In the genomic region with DNA sequence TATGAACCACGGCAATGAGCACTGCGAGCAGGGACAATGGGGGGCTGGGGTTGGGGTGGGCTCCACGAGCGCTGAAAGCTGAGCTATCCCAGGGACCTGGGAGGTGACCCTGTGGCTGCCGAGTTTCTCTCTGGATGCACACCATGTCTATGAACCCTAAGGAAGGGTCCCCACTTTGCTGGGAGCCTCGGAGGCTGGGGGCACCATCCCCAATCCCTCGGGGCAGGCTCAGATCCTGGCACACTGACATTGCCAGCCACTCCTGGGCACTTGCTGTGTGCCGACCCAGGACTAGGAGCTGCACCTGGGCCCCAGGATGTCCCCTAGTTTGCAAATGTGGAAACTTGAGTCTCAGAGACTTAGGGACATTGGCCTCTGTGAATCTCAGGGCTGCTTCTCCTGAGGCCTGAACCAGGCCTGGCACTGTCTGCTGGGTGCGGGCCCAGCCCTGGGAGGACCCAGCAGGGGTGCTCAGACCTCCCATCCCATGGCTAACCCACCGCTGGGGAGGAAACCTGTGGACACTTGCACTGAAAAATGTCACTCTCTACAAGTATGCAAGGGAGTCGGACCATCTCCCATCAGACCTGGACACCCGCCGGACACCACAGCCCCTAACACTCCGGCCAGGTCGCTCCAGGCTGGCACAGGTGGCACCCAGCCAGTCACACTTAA, we compare ENCODE assay signal across 20 cellular contexts. TPM values are rescaled to one million over a fixed set of nuclear protein-coding genes. Genes with fewer than 3 reads are reported as not detected.
A peak's percentile ranks its signal among the peaks of the same experiment; 100 is the strongest.
DNase-seq lines count a peak whose midpoint lies in the region; ATAC-seq, FAIRE-seq and TF ChIP-seq lines count a peak whose summit lies in the region.
"Had no signal": no experiment of that assay in that cellular context is flagged by ENCODE, and none has a peak within 500 bp of the region (broad histone marks: within the 10 kb centered on the region; RNA-seq: fewer than 3 reads in every experiment).

No MANE protein-coding gene starts in this region.

- POLR2A ChIA-PET in K562 (lab: Yijun Ruan, JAX): interaction anchor here (0.6 kb wide), 2 partner anchors 36 to 43 kb away, joined by 3 read pairs; no protein-coding TSS in a partner anchor

- H3K27me3 ChIP-seq in K562 (ENCODE audit: control insufficient read depth in 2 of 2, insufficient read depth in 2 of 2, low read length in 2 of 2) (no peaks in the 10 kb centered on the region), psoas muscle (ENCODE audit: insufficient read depth in 3 of 3, low read length in 2 of 3) (no peaks in the 10 kb centered on the region)

- no peaks in the 10 kb centered on the region for H4K20me1 ChIP-seq in K562 (replicated peaks; ENCODE audit: control insufficient read depth, insufficient read depth, low read length)

- no peak for TF ChIP-seq POLR2A in K562 (conservative IDR thresholded peaks at IDR 0.05)

- H3K27ac ChIP-seq in K562 (ENCODE audit: extremely low read depth, low read depth, low read length) (no peak overlapping the region), psoas muscle (peak overlapping the region; percentile 1)
- H3K27ac ChIP-seq: GM23248, PC-9, SK-N-MC had no signal

- no peak for TF ChIP-seq CTCF in K562 (IDR thresholded peaks at IDR 0.05 in 2 of 3, conservative IDR thresholded peaks at IDR 0.05 in 1 of 3; ENCODE audit: insufficient read depth in 2 of 3, low read depth in 1 of 3, low read length in 3 of 3)
- no peak for TF ChIP-seq CTCF in psoas muscle (IDR thresholded peaks at IDR 0.05)

- peaks cover 65% of the 10 kb centered on the region; the same call in 2 of the 3 replicates for H3K36me3 ChIP-seq in K562 (ENCODE audit: control insufficient read depth, insufficient read depth, low read length)
- peaks cover 0 to 54% of the 10 kb centered on the region in 2 donors for H3K36me3 ChIP-seq in psoas muscle (ENCODE audit: insufficient read depth in 1 of 2, low read depth in 1 of 2)

- H3K9me3 ChIP-seq in K562 (replicated peaks; ENCODE audit: control insufficient read depth, insufficient read depth, low read depth, low read length) (peaks cover 20% of the 10 kb centered on the region), psoas muscle (no peaks in the 10 kb centered on the region)

- no peak for TF ChIP-seq EP300 in K562 (IDR thresholded peaks at IDR 0.05; ENCODE audit: low read length)

- H3K4me2 ChIP-seq in K562 (ENCODE audit: insufficient read depth, low read length): no peak overlapping the region
- H3K4me2 ChIP-seq: PC-9 had no signal

- H3K9ac ChIP-seq in K562 (ENCODE audit: insufficient read depth in 1 of 2, low read depth in 2 of 2, low read length in 2 of 2): no peak overlapping the region; a peak in 1 of 4 replicates
- H3K9ac ChIP-seq: GM23248 had no signal

- peak; percentile 3 for DNase-seq in activated naive CD4-positive, alpha-beta T cell treated with anti-CD3 and anti-CD28 coated beads, Interleukin-2, amount 10 ng/mL, durations not matched to agents 7 days and 5 days
- DNase-seq in activated naive CD4-positive, alpha-beta T cell (lab: John Stamatoyannopoulos, UW): no peak
- no peak for DNase-seq in K562 (ENCODE audit: extremely low read depth in 1 of 4, low spot score in 3 of 4)
- DNase-seq in psoas muscle: peak in 1 of 2 donors; percentile 42
- no peak for DNase-seq in COLO829 (ENCODE audit: low spot score)
- DNase-seq in NCI-H226: no peak
- DNase-seq in RCC 7860 (ENCODE audit: low spot score): no peak
- DNase-seq: DMS153, GF-D8, GM23248, HCEC 1CT, NCI-H1694 treated with DMSO at 0.1 percent for 48 hours, NCI-H510A treated with DMSO at 0.1 percent for 48 hours, NCI-H774, PC-9 had no signal

- H3K36me3 Mint-ChIP-seq in activated naive CD4-positive, alpha-beta T cell treated with anti-CD3 and anti-CD28 coated beads, Interleukin-2, amount 10 ng/mL, durations not matched to agents 7 days and 5 days: peaks cover 19% of the 10 kb centered on the region

- H3K4me1 ChIP-seq in K562 (replicated peaks in 1 of 2; ENCODE audit: control insufficient read depth in 2 of 2, insufficient read depth in 2 of 2, low read length in 2 of 2) (peaks cover 0 to 15% of the 10 kb centered on the region in 2 experiments; a peak in 1 of 5 replicates), psoas muscle (no peaks in the 10 kb centered on the region)

- no TSS peak for BruUV-seq in K562 (replicated peaks; lab: Mats Ljungman, UMichigan)

- no peak overlapping the region for H3K4me3 ChIP-seq in K562
- no peak overlapping the region for H3K4me3 ChIP-seq in psoas muscle
- H3K4me3 ChIP-seq: GM23248, PC-9, SK-N-MC had no signal

- TF ChIP-seq RAD21 in K562 (CRISPR knock-in tag; conservative IDR thresholded peaks at IDR 0.05 in 1 of 2, IDR thresholded peaks at IDR 0.05 in 1 of 2): no peak

- H2AFZ ChIP-seq in K562 (ENCODE audit: low read depth, low read length): no peak overlapping the region
- H2AFZ ChIP-seq: GM23248, PC-9 had no signal

- H3K9me1 ChIP-seq in K562 (ENCODE audit: control insufficient read depth, insufficient read depth, low read length): no peaks in the 10 kb centered on the region

- WGBS in K562 (ENCODE audit: insufficient coverage, low coverage, missing lambda C conversion rate): 93% methylated on average over 12 of the region's 15 CpGs
- 76 to 93% (median 88%) methylated on average over 15 of the region's 15 CpGs for WGBS in psoas muscle, 3 donors

- H3K4me1 Mint-ChIP-seq in activated naive CD4-positive, alpha-beta T cell treated with anti-CD3 and anti-CD28 coated beads, Interleukin-2, amount 10 ng/mL, durations not matched to agents 7 days and 5 days: peaks cover 6% of the 10 kb centered on the region

- peaks cover 28% of the 10 kb centered on the region for H3K9me3 Mint-ChIP-seq in activated naive CD4-positive, alpha-beta T cell treated with anti-CD3 and anti-CD28 coated beads, Interleukin-2, amount 10 ng/mL, durations not matched to agents 7 days and 5 days

- in situ Hi-C loops in K562 (cut with MboI): no loop called here

- FAIRE-seq in K562 (lab: Jason Lieb, UNC): no peak
- no peak for FAIRE-seq in RCC 7860 (lab: Jason Lieb, UNC)
- FAIRE-seq: A204.1, HTR-8/SVneo had no signal

- intact Hi-C loops in K562 (cut with micrococcal nuclease) (no loop called here), psoas muscle (cut with DNase I) (no loop called here)

- CTCF ChIA-PET in activated naive CD4-positive, alpha-beta T cell treated with anti-CD3 and anti-CD28 coated beads, Interleukin-2, amount 10 ng/mL, durations not matched to agents 7 days and 5 days (lab: Charles Lee): no interaction called here
- CTCF ChIA-PET in K562 (lab: Yijun Ruan, JAX; ENCODE audit: low intra/inter-chr PET ratio): no interaction called here

- ATAC-seq in K562 (no peak), psoas muscle (peak in 3 of 4 donors; percentile 17 to 18 (median 17))
- ATAC-seq: Right ventricle myocardium inferior had no signal

- no peak overlapping the region for H3K4me3 Mint-ChIP-seq in activated naive CD4-positive, alpha-beta T cell treated with anti-CD3 and anti-CD28 coated beads, Interleukin-2, amount 10 ng/mL, durations not matched to agents 7 days and 5 days
- H3K4me3 Mint-ChIP-seq: CD4-positive, alpha-beta T cell had no signal

- no peaks in the 10 kb centered on the region for H3K27me3 Mint-ChIP-seq in activated naive CD4-positive, alpha-beta T cell treated with anti-CD3 and anti-CD28 coated beads, Interleukin-2, amount 10 ng/mL, durations not matched to agents 7 days and 5 days
- H3K27me3 Mint-ChIP-seq: CD4-positive, alpha-beta T cell had no signal

- H3K27ac Mint-ChIP-seq in activated naive CD4-positive, alpha-beta T cell treated with anti-CD3 and anti-CD28 coated beads, Interleukin-2, amount 10 ng/mL, durations not matched to agents 7 days and 5 days: no peak overlapping the region
- H3K27ac Mint-ChIP-seq: CD4-positive, alpha-beta T cell had no signal

- H3K79me2 ChIP-seq in K562 (ENCODE audit: control insufficient read depth, insufficient read depth, low read length): no peaks in the 10 kb centered on the region

RNA-seq across cellular contexts. Expression of a gene that starts 13.0 kb away (rescaled TPM):
- 40.9 and 68.9 TPM in 2 replicates for total RNA-seq in K562 (2011; cell fraction: chromatin; rRNA removed; ENCODE audit: low replicate concordance)
- 21.5 and 22.4 TPM in 2 replicates for total RNA-seq in K562 (2011; cell fraction: nucleolus; rRNA removed)
- 36.1 and 42.5 TPM in 2 replicates for total RNA-seq in K562 (2011; cell fraction: nucleoplasm; rRNA removed)
- total RNA-seq in K562 (2014; rRNA removed): 18.1 and 23.4 TPM in 2 replicates
- 14.3 TPM in 2 replicates for total RNA-seq in K562 (2014; rRNA removed; fragmentation: Illumina TruSeq; extraction: Trizol)
- total RNA-seq in K562 (2015; rRNA removed; fragmentation: Illumina TruSeq; extraction: Trizol): 13.9 and 15.7 TPM in 2 replicates
- total RNA-seq in K562 (2021): 28.8 and 32.8 TPM in 2 replicates
- 6.3 and 6.9 TPM in 2 replicates for polyA plus RNA-seq in K562 (2011; rRNA removed)
- 6.3 and 8.3 TPM in 2 replicates for polyA plus RNA-seq in K562 (2011; cell fraction: cytosol; rRNA removed)
- 15.6 and 19.6 TPM in 2 replicates for polyA plus RNA-seq in K562 (2011; cell fraction: nucleus; rRNA removed)
- polyA plus RNA-seq in K562 (2012): 10.6 and 11.9 TPM in 2 replicates
- polyA plus RNA-seq in K562 (2014; fragmentation: Illumina TruSeq; extraction: Trizol): 14.9 and 19.7 TPM in 2 replicates
- 1 to 10 TPM; 1.5 to 1.6 TPM for polyA plus RNA-seq in K562 (2014; fragmentation: Nextera tagmentation; extraction: Ambion mirVana)
- 10.0 and 11.3 TPM in 2 replicates for polyA plus RNA-seq in K562 (2014; rRNA removed)
- 14.1 and 20.0 TPM in 2 replicates for polyA minus RNA-seq in K562 (2011; rRNA and poly(A)+ RNA removed)
- polyA minus RNA-seq in K562 (2011; cell fraction: cytosol; rRNA and poly(A)+ RNA removed): 42.2 and 76.3 TPM in 2 replicates
- 11.4 and 23.5 TPM in 2 replicates for polyA minus RNA-seq in K562 (2011; cell fraction: nucleus; rRNA and poly(A)+ RNA removed)
- 10 to 100 TPM; 38.0 to 48.5 (median 43.4) TPM for total RNA-seq in psoas muscle
- polyA plus RNA-seq in psoas muscle: 10 to 100 TPM; 21.3 to 51.5 (median 24.1) TPM

RNA-seq across cellular contexts. Expression of a gene that starts 40.8 kb away (rescaled TPM):
- 536 and 854 TPM in 2 replicates for total RNA-seq in K562 (2011; cell fraction: chromatin; rRNA removed; ENCODE audit: low replicate concordance)
- total RNA-seq in K562 (2011; cell fraction: nucleolus; rRNA removed): 552 and 553 TPM in 2 replicates
- 447 and 492 TPM in 2 replicates for total RNA-seq in K562 (2011; cell fraction: nucleoplasm; rRNA removed)
- total RNA-seq in K562 (2014; rRNA removed) (399 and 504 TPM in 2 replicates), K562 (2014; rRNA removed; fragmentation: Illumina TruSeq; extraction: Trizol) (138 and 145 TPM in 2 replicates), K562 (2015; rRNA removed; fragmentation: Illumina TruSeq; extraction: Trizol) (166 and 171 TPM in 2 replicates), K562 (2021) (294 and 309 TPM in 2 replicates), psoas muscle (100 to 1,000 TPM; 140 to 233 (median 174) TPM)
- polyA plus RNA-seq in K562 (2011; rRNA removed) (385 and 395 TPM in 2 replicates), K562 (2014; fragmentation: Illumina TruSeq; extraction: Trizol) (219 and 228 TPM in 2 replicates), K562 (2014; fragmentation: Nextera tagmentation; extraction: Ambion mirVana) (100 to 1,000 TPM in 1 of 2 experiments, 10 to 100 TPM in 1; 94.0 to 117 TPM), K562 (2014; rRNA removed) (381 and 405 TPM in 2 replicates), psoas muscle (100 to 1,000 TPM in 2 of 3 donors, 10 to 100 TPM in 1; 71.1 to 261 (median 154) TPM)
- polyA plus RNA-seq in K562 (2011; cell fraction: cytosol; rRNA removed): 447 and 505 TPM in 2 replicates
- 838 and 845 TPM in 2 replicates for polyA plus RNA-seq in K562 (2011; cell fraction: nucleus; rRNA removed)
- polyA plus RNA-seq in K562 (2012): 178 and 239 TPM in 2 replicates
- 128 and 165 TPM in 2 replicates for polyA minus RNA-seq in K562 (2011; rRNA and poly(A)+ RNA removed)
- 110 and 129 TPM in 2 replicates for polyA minus RNA-seq in K562 (2011; cell fraction: cytosol; rRNA and poly(A)+ RNA removed)
- polyA minus RNA-seq in K562 (2011; cell fraction: nucleus; rRNA and poly(A)+ RNA removed): 120 and 171 TPM in 2 replicates
